ENCODE assay signal across 9 cellular contexts in genomic region chr3:46926447-46926846, GRCh38. TPM values are rescaled to one million over a fixed set of nuclear protein-coding genes. Genes with fewer than 3 reads are reported as not detected.
DNase-seq lines count a peak whose midpoint lies in the region; ATAC-seq and TF ChIP-seq lines count a peak whose summit lies in the region.
"Had no signal": no experiment of that assay in that cellular context is flagged by ENCODE, and none has a peak within 500 bp of the region (broad histone marks: within the 10 kb centered on the region; RNA-seq: fewer than 3 reads in every experiment).

No MANE protein-coding gene starts in this region.

- no peaks in the 10 kb centered on the region for H3K27me3 ChIP-seq in CD4-positive, CD25-positive, alpha-beta regulatory T cell (ENCODE audit: control insufficient read depth, insufficient read depth, low read length)
- no peaks in the 10 kb centered on the region for H3K27me3 ChIP-seq in HL-60 (ENCODE audit: insufficient read depth, poor library complexity, severe bottlenecking)
- H3K27me3 ChIP-seq: suprapubic skin had no signal

- H3K4me1 ChIP-seq in CD4-positive, CD25-positive, alpha-beta regulatory T cell (ENCODE audit: control insufficient read depth, insufficient read depth, low read length, poor library complexity, severe bottlenecking) = peaks cover 38% of the 10 kb centered on the region

- TF ChIP-seq CTCF in HL-60 (IDR thresholded peaks at IDR 0.05; ENCODE audit: insufficient read depth, low read length) (no peak), nephron (IDR thresholded peaks at IDR 0.05; ENCODE audit: unreplicated experiment in 3 of 3) (no peak)

- H3K4me3 ChIP-seq in CD4-positive, CD25-positive, alpha-beta regulatory T cell (ENCODE audit: low read depth, low read length) = peak overlapping the region; percentile 26
- H3K4me3 ChIP-seq in HL-60 (replicated peaks; ENCODE audit: insufficient read depth, low read length) = no peak overlapping the region
- H3K4me3 ChIP-seq: suprapubic skin had no signal

- peak overlapping the region; percentile 79 to 94 (median 85) for H3K27ac Mint-ChIP-seq in CD4-positive, CD25-positive, alpha-beta regulatory T cell
- peak overlapping the region; percentile 62 for H3K27ac Mint-ChIP-seq in dendritic cell treated with granulocyte-macrophage colony-stimulating factor and Interleukin-4, amounts not matched to agents 40 ng/mL and 50 ng/mL, for 4 days
- peak overlapping the region; percentile 29 to 86 (median 82) for H3K27ac Mint-ChIP-seq in nephron

- DNase-seq in CD4-positive, CD25-positive, alpha-beta regulatory T cell = no peak
- no peak for DNase-seq in HL-60 (ENCODE audit: low read depth in 1 of 2, low spot score in 1 of 2)
- DNase-seq in globus pallidus (ENCODE audit: low spot score) = no peak
- DNase-seq in SIG-M5 (lab: John Stamatoyannopoulos, UW) = no peak
- DNase-seq in 8988T = no peak

- no peaks in the 10 kb centered on the region for H3K9me3 Mint-ChIP-seq in CD4-positive, CD25-positive, alpha-beta regulatory T cell
- peaks cover 11% of the 10 kb centered on the region for H3K9me3 Mint-ChIP-seq in dendritic cell treated with granulocyte-macrophage colony-stimulating factor and Interleukin-4, amounts not matched to agents 40 ng/mL and 50 ng/mL, for 4 days
- no peaks in the 10 kb centered on the region for H3K9me3 Mint-ChIP-seq in nephron

- H3K4me1 Mint-ChIP-seq in CD4-positive, CD25-positive, alpha-beta regulatory T cell = peaks cover 20 to 49% (median 36%) of the 10 kb centered on the region in 4 donors
- H3K4me1 Mint-ChIP-seq in dendritic cell treated with granulocyte-macrophage colony-stimulating factor and Interleukin-4, amounts not matched to agents 40 ng/mL and 50 ng/mL, for 4 days (ENCODE audit: low read depth) = peaks cover 78% of the 10 kb centered on the region
- H3K4me1 Mint-ChIP-seq in nephron = peaks cover 26% of the 10 kb centered on the region

- H3K9me3 ChIP-seq in CD4-positive, CD25-positive, alpha-beta regulatory T cell (ENCODE audit: control insufficient read depth in 2 of 2, low read length in 2 of 2) = no peaks in the 10 kb centered on the region
- H3K9me3 ChIP-seq: suprapubic skin had no signal

- intact Hi-C loops in dendritic cell treated with granulocyte-macrophage colony-stimulating factor and Interleukin-4, amounts not matched to agents 40 ng/mL and 50 ng/mL, for 4 days (cut with micrococcal nuclease) = loop anchor here (5.0 kb wide), 1 partner anchor 51 kb away; the partner anchor contains the start of genes CCDC12 and NBEAL2

- ATAC-seq in CD4-positive, CD25-positive, alpha-beta regulatory T cell (ENCODE audit: low read depth in 2 of 2) = no peak
- ATAC-seq in HG02798 (IDR thresholded peaks at IDR 0.05; ENCODE audit: poor library complexity, unreplicated experiment) = no peak

- H3K27ac ChIP-seq in CD4-positive, CD25-positive, alpha-beta regulatory T cell (ENCODE audit: insufficient read depth, low read length, poor library complexity, severe bottlenecking) = peak overlapping the region; percentile 49
- H3K27ac ChIP-seq in HL-60 (replicated peaks) = peak overlapping the region; percentile 67
- H3K27ac ChIP-seq: suprapubic skin had no signal

- H3K36me3 Mint-ChIP-seq in CD4-positive, CD25-positive, alpha-beta regulatory T cell = peaks cover 21% of the 10 kb centered on the region
- H3K36me3 Mint-ChIP-seq in dendritic cell treated with granulocyte-macrophage colony-stimulating factor and Interleukin-4, amounts not matched to agents 40 ng/mL and 50 ng/mL, for 4 days (ENCODE audit: low read depth) = peaks cover 66% of the 10 kb centered on the region
- H3K36me3 Mint-ChIP-seq in nephron (ENCODE audit: low read depth) = peaks cover 47% of the 10 kb centered on the region

- peaks cover 52% of the 10 kb centered on the region for H3K36me3 ChIP-seq in CD4-positive, CD25-positive, alpha-beta regulatory T cell (ENCODE audit: control insufficient read depth, insufficient read depth, low read length)

- H3K27me3 Mint-ChIP-seq in CD4-positive, CD25-positive, alpha-beta regulatory T cell = no peaks in the 10 kb centered on the region
- no peaks in the 10 kb centered on the region for H3K27me3 Mint-ChIP-seq in dendritic cell treated with granulocyte-macrophage colony-stimulating factor and Interleukin-4, amounts not matched to agents 40 ng/mL and 50 ng/mL, for 4 days
- H3K27me3 Mint-ChIP-seq in nephron (ENCODE audit: low read depth) = no peaks in the 10 kb centered on the region

- H3K4me3 Mint-ChIP-seq in CD4-positive, CD25-positive, alpha-beta regulatory T cell = no peak overlapping the region
- no peak overlapping the region for H3K4me3 Mint-ChIP-seq in dendritic cell treated with granulocyte-macrophage colony-stimulating factor and Interleukin-4, amounts not matched to agents 40 ng/mL and 50 ng/mL, for 4 days
- H3K4me3 Mint-ChIP-seq in nephron = no peak overlapping the region

RNA-seq across cellular contexts. Expression of gene PTH1R, which starts 48.9 kb away (rescaled TPM):
- total RNA-seq in CD4-positive, CD25-positive, alpha-beta regulatory T cell = not detected
- not detected for polyA plus RNA-seq in CD4-positive, CD25-positive, alpha-beta regulatory T cell

RNA-seq across cellular contexts. Expression of gene CCDC12, which starts 50.1 kb away (rescaled TPM):
- total RNA-seq in CD4-positive, CD25-positive, alpha-beta regulatory T cell = 71.8 TPM
- polyA plus RNA-seq in CD4-positive, CD25-positive, alpha-beta regulatory T cell = 100 to 1,000 TPM in 3 of 4 donors, 10 to 100 TPM in 1; 90.4 to 116 (median 106) TPM

RNA-seq across cellular contexts. Expression of gene NBEAL2, which starts 53.0 kb away (rescaled TPM):
- total RNA-seq in CD4-positive, CD25-positive, alpha-beta regulatory T cell = 429 TPM
- polyA plus RNA-seq in CD4-positive, CD25-positive, alpha-beta regulatory T cell = 10 to 100 TPM in 2 of 4 donors, 1 to 10 TPM in 2; 4.7 to 13.5 (median 8.6) TPM
